ENCODE assay signal across 1 cellular context in the genomic region with DNA sequence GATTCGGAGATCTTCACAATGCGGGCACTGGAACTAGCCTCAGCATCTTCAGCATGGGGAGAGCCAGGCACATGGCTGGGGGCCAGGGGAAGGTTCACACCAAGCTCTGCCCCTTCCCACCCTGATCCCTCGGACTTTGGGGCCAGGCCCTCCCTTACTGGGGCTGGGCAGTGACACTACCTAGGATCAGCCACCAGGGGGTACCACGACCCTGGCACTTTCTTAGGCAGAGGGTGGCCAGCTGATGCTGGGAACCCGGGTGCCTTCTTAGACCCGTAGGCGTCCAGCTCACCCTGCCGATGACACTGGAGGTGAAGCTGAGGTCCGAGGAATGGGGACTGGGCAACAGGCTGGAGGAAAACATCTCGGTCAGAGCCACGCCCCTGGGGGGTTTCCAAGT.
TF ChIP-seq lines count a peak whose summit lies in the region.

No MANE protein-coding gene starts in this region.

TF ChIP-seq in HepG2, 621 proteins besides CTCF, POLR2A, EP300 and RAD21:
- TF ChIP-seq ZNF629 (CRISPR knock-in tag; conservative IDR thresholded peaks at IDR 0.05) (peak; percentile 62), ZNF768 (CRISPR knock-in tag; IDR thresholded peaks at IDR 0.05) (peak; percentile 80; the same call in 1 of the 2 replicates), STAG1 (CRISPR knock-in tag; IDR thresholded peaks at IDR 0.05) (peak; percentile 48)
- TF ChIP-seq, protein P1, sequence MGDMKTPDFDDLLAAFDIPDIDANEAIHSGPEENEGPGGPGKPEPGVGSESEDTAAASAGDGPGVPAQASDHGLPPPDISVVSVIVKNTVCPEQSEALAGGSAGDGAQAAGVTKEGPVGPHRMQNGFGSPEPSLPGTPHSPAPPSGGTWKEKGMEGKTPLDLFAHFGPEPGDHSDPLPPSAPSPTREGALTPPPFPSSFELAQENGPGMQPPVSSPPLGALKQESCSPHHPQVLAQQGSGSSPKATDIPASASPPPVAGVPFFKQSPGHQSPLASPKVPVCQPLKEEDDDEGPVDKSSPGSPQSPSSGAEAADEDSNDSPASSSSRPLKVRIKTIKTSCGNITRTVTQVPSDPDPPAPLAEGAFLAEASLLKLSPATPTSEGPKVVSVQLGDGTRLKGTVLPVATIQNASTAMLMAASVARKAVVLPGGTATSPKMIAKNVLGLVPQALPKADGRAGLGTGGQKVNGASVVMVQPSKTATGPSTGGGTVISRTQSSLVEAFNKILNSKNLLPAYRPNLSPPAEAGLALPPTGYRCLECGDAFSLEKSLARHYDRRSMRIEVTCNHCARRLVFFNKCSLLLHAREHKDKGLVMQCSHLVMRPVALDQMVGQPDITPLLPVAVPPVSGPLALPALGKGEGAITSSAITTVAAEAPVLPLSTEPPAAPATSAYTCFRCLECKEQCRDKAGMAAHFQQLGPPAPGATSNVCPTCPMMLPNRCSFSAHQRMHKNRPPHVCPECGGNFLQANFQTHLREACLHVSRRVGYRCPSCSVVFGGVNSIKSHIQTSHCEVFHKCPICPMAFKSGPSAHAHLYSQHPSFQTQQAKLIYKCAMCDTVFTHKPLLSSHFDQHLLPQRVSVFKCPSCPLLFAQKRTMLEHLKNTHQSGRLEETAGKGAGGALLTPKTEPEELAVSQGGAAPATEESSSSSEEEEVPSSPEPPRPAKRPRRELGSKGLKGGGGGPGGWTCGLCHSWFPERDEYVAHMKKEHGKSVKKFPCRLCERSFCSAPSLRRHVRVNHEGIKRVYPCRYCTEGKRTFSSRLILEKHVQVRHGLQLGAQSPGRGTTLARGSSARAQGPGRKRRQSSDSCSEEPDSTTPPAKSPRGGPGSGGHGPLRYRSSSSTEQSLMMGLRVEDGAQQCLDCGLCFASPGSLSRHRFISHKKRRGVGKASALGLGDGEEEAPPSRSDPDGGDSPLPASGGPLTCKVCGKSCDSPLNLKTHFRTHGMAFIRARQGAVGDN (CRISPR knock-in tag; IDR thresholded peaks at IDR 0.05) = 0 out of 2 replicates have a peak, but pooled peaks have one; percentile 20
- TF ChIP-seq, protein P2, sequence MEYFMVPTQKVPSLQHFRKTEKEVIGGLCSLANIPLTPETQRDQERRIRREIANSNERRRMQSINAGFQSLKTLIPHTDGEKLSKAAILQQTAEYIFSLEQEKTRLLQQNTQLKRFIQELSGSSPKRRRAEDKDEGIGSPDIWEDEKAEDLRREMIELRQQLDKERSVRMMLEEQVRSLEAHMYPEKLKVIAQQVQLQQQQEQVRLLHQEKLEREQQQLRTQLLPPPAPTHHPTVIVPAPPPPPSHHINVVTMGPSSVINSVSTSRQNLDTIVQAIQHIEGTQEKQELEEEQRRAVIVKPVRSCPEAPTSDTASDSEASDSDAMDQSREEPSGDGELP (IDR thresholded peaks at IDR 0.05; ENCODE audit: borderline replicate concordance, low read depth) = peak; percentile 9; the same call in 1 of the 2 replicates
